ENCODE assay signal across 8 cellular contexts in genomic region chr5:151612689-151613427, GRCh38. TPM values are rescaled to one million over a fixed set of nuclear protein-coding genes. Genes with fewer than 3 reads are reported as not detected.
DNase-seq lines count a peak whose midpoint lies in the region; ATAC-seq and TF ChIP-seq lines count a peak whose summit lies in the region.

No MANE protein-coding gene starts in this region.

- H3K9me2 ChIP-seq in Karpas-422 (replicated peaks; ENCODE audit: insufficient read depth, low read length) = no peaks in the 10 kb centered on the region

- H3K4me3 ChIP-seq in kidney epithelial cell (ENCODE audit: low read depth, low read length) (no peak overlapping the region), Karpas-422 (ENCODE audit: low read length) (no peak overlapping the region)

- H3K36me3 Mint-ChIP-seq in activated CD4-positive, alpha-beta T cell treated with anti-CD3 and anti-CD28 coated beads for 36 hours (ENCODE audit: low read depth) = no peaks in the 10 kb centered on the region

- H3K4me3 Mint-ChIP-seq in activated CD4-positive, alpha-beta T cell treated with anti-CD3 and anti-CD28 coated beads for 36 hours = peak overlapping the region; percentile 43

- H2AFZ ChIP-seq in Karpas-422 (ENCODE audit: low read length) = no peak overlapping the region

- peak; percentile 82 for ATAC-seq in GM18861 (IDR thresholded peaks at IDR 0.05; ENCODE audit: unreplicated experiment)
- ATAC-seq in HG02943 (IDR thresholded peaks at IDR 0.05; ENCODE audit: low read depth, unreplicated experiment) = peak; percentile 85
- peak; percentile 83 for ATAC-seq in activated CD4-positive, alpha-beta T cell treated with anti-CD3 and anti-CD28 coated beads for 36 hours

- H3K27ac ChIP-seq in Karpas-422 (ENCODE audit: low read length) = no peak overlapping the region

- no peaks in the 10 kb centered on the region for H3K36me3 ChIP-seq in kidney epithelial cell (ENCODE audit: control insufficient read depth, insufficient read depth, low read length)
- H3K36me3 ChIP-seq in Karpas-422 (ENCODE audit: insufficient read depth, low read length) = no peaks in the 10 kb centered on the region

- no peaks in the 10 kb centered on the region for H3K4me1 ChIP-seq in Karpas-422 (ENCODE audit: low read length)

- H3K27me3 ChIP-seq in kidney epithelial cell (ENCODE audit: control insufficient read depth, insufficient read depth, low read length) (no peaks in the 10 kb centered on the region), Karpas-422 (ENCODE audit: low read length) (no peaks in the 10 kb centered on the region)

- no peaks in the 10 kb centered on the region for H3K79me2 ChIP-seq in Karpas-422 (ENCODE audit: low read length)

- H3K9me3 ChIP-seq in Karpas-422 (ENCODE audit: low read length) = no peaks in the 10 kb centered on the region

- H3K4me1 Mint-ChIP-seq in activated CD4-positive, alpha-beta T cell treated with anti-CD3 and anti-CD28 coated beads for 36 hours = peaks cover 46% of the 10 kb centered on the region

- H3K9me3 Mint-ChIP-seq in activated CD4-positive, alpha-beta T cell treated with anti-CD3 and anti-CD28 coated beads for 36 hours (ENCODE audit: low read depth) = no peaks in the 10 kb centered on the region

- H3K27me3 Mint-ChIP-seq in activated CD4-positive, alpha-beta T cell treated with anti-CD3 and anti-CD28 coated beads for 36 hours = no peaks in the 10 kb centered on the region

- intact Hi-C loops in activated CD4-positive, alpha-beta T cell treated with anti-CD3 and anti-CD28 coated beads for 36 hours (cut with DNase I, micrococcal nuclease) = loop anchor here (1.0 to 5.0 kb wide), 3 partner anchors 39 to 46 kb away; no protein-coding TSS in a partner anchor

- H3K9ac ChIP-seq in Karpas-422 (ENCODE audit: low read length) = no peak overlapping the region

- no peaks in the 10 kb centered on the region for H4K20me1 ChIP-seq in Karpas-422 (ENCODE audit: insufficient read depth, low read depth, low read length)

- CTCF ChIA-PET in activated CD4-positive, alpha-beta T cell treated with anti-CD3 and anti-CD28 coated beads for 36 hours (lab: Charles Lee) = interaction anchor here (0.6 to 3.3 kb wide), 2 partner anchors 39 to 165 kb away, joined by 3 to 20 read pairs; no protein-coding TSS in a partner anchor

- no peak for TF ChIP-seq CTCF in kidney epithelial cell (IDR thresholded peaks at IDR 0.05; ENCODE audit: insufficient read depth, low read length, poor library complexity, severe bottlenecking)

- peak overlapping the region; percentile 83 for H3K27ac Mint-ChIP-seq in activated CD4-positive, alpha-beta T cell treated with anti-CD3 and anti-CD28 coated beads for 36 hours

- POLR2A ChIA-PET in activated CD4-positive, alpha-beta T cell treated with anti-CD3 and anti-CD28 coated beads for 36 hours (lab: Charles Lee) = no interaction called here

- DNase-seq in activated CD4-positive, alpha-beta T cell treated with anti-CD3 and anti-CD28 coated beads for 36 hours = peak; percentile 80
- DNase-seq in kidney epithelial cell (ENCODE audit: low read depth) (peak; percentile 93), Karpas-422 (no peak), SKM-1 treated with dmso at 0.1 percent for 144 hours (lab: John Stamatoyannopoulos, UW; ENCODE audit: unreplicated experiment) (no peak), midbrain (lab: John Stamatoyannopoulos, UW) (no peak), NCI-H69 (lab: John Stamatoyannopoulos, UW) (no peak)

- H3K4me2 ChIP-seq in Karpas-422 (ENCODE audit: low read depth, low read length, poor library complexity, severe bottlenecking) = no peak overlapping the region

RNA-seq across cellular contexts. Expression of gene FAT2, which starts 21.7 kb away (rescaled TPM):
- total RNA-seq in activated CD4-positive, alpha-beta T cell treated with anti-CD3 and anti-CD28 coated beads for 36 hours = not detected
- total RNA-seq in kidney epithelial cell = 0.58 and 0.96 TPM in 2 replicates
- total RNA-seq in Karpas-422 (2014; rRNA removed; shearing (Covaris generic); ENCODE audit: low replicate concordance) = not detected in 2 replicates

Comparison
In these comparisons a context has a peak if more than half of its experiments do, and no peak if none do; other contexts are left out.
1. DNase-seq: peak in activated CD4-positive, alpha-beta T cell treated with anti-CD3 and anti-CD28 coated beads for 36 hours (single experiment) and kidney epithelial cell (single experiment); none in Karpas-422 (single experiment), SKM-1 treated with dmso at 0.1 percent for 144 hours (single experiment), midbrain (single experiment) and NCI-H69 (single experiment).
2. Peak in every context shown above with its lines, with median percentiles within 50 percentile points of each other: ATAC-seq.